Comparison of ENCODE assay signal across 13 cellular contexts in genomic region chr11:93248602-93249001, GRCh38. TPM values are rescaled to one million over a fixed set of nuclear protein-coding genes. Genes with fewer than 3 reads are reported as not detected.
DNase-seq lines count a peak whose midpoint lies in the region; ATAC-seq, FAIRE-seq and TF ChIP-seq lines count a peak whose summit lies in the region.
"Had no signal": no experiment of that assay in that cellular context is flagged by ENCODE, and none has a peak within 500 bp of the region (broad histone marks: within the 10 kb centered on the region; RNA-seq: fewer than 3 reads in every experiment).

No MANE protein-coding gene starts in this region.

- H3K36me3 ChIP-seq in breast epithelium (no peaks in the 10 kb centered on the region), endothelial cell of umbilical vein (ENCODE audit: control insufficient read depth in 2 of 2, extremely low read depth in 1 of 2, insufficient read depth in 2 of 2, low read length in 2 of 2) (no peaks in the 10 kb centered on the region), upper lobe of right lung (no peaks in the 10 kb centered on the region)

- H3K4me1 ChIP-seq in breast epithelium (no peaks in the 10 kb centered on the region), endothelial cell of umbilical vein (ENCODE audit: control insufficient read depth, extremely low read depth, insufficient read depth, low read length) (no peaks in the 10 kb centered on the region), upper lobe of right lung (no peaks in the 10 kb centered on the region)

- H3K9me3 ChIP-seq in breast epithelium (no peaks in the 10 kb centered on the region), endothelial cell of umbilical vein (replicated peaks; ENCODE audit: control insufficient read depth, insufficient read depth, low read length) (no peaks in the 10 kb centered on the region), upper lobe of right lung (no peaks in the 10 kb centered on the region)

- H3K4me3 Mint-ChIP-seq in MCF 10A (ENCODE audit: unreplicated experiment) = no peak overlapping the region
- H3K4me3 Mint-ChIP-seq: activated T-helper 17 cell treated with anti-CD3 and anti-CD28 coated beads, Interleukin-2, amount 50 U/mL, for 72 hours; dendritic cell treated with granulocyte-macrophage colony-stimulating factor and Interleukin-4, amounts not matched to agents 40 ng/mL and 50 ng/mL, for 4 days; naive B cell had no signal

- dilution Hi-C loops in endothelial cell of umbilical vein (cut with MboI; ENCODE audit: extremely low pct_ligation_motif_present, low sequenced_read_pairs) = no loop called here

- no peaks in the 10 kb centered on the region for H3K79me2 ChIP-seq in endothelial cell of umbilical vein (ENCODE audit: control insufficient read depth, insufficient read depth, low read length)

- no peaks in the 10 kb centered on the region for H3K9me1 ChIP-seq in endothelial cell of umbilical vein (replicated peaks; ENCODE audit: control insufficient read depth, extremely low read depth, insufficient read depth, low read length)

- H3K27me3 Mint-ChIP-seq in MCF 10A (ENCODE audit: insufficient read depth, unreplicated experiment) = no peaks in the 10 kb centered on the region
- H3K27me3 Mint-ChIP-seq: dendritic cell treated with granulocyte-macrophage colony-stimulating factor and Interleukin-4, amounts not matched to agents 40 ng/mL and 50 ng/mL, for 4 days had no signal

- no peak for FAIRE-seq in endothelial cell of umbilical vein (lab: Jason Lieb, UNC)

- BruUV-seq in MCF 10A (replicated peaks; lab: Mats Ljungman, UMichigan) (no TSS peak), endothelial cell of umbilical vein (replicated peaks; lab: Mats Ljungman, UMichigan) (no TSS peak)

- intact Hi-C loops in MCF 10A (cut with micrococcal nuclease) = no loop called here
- intact Hi-C loops in breast epithelium (cut with DNase I; ENCODE audit: low total_unique reads) = no loop called here
- intact Hi-C loops in endothelial cell of umbilical vein (cut with micrococcal nuclease) = no loop called here
- intact Hi-C loops in upper lobe of right lung (cut with DNase I) = no loop called here

- H3K4me3 ChIP-seq in breast epithelium = no peak overlapping the region
- no peak overlapping the region for H3K4me3 ChIP-seq in endothelial cell of umbilical vein (replicated peaks in 1 of 3; ENCODE audit: insufficient read depth in 1 of 3, low read depth in 1 of 3, low read length in 3 of 3)
- no peak overlapping the region for H3K4me3 ChIP-seq in upper lobe of right lung

- POLR2A ChIA-PET in MCF 10A (lab: Yijun Ruan, JAX) = no interaction called here
- POLR2A ChIA-PET in endothelial cell of umbilical vein (lab: Charles Lee) = no interaction called here

- H3K27ac Mint-ChIP-seq in MCF 10A (ENCODE audit: low read depth, unreplicated experiment) = no peak overlapping the region
- H3K27ac Mint-ChIP-seq: activated T-helper 17 cell treated with anti-CD3 and anti-CD28 coated beads, Interleukin-2, amount 50 U/mL, for 72 hours; dendritic cell treated with granulocyte-macrophage colony-stimulating factor and Interleukin-4, amounts not matched to agents 40 ng/mL and 50 ng/mL, for 4 days; naive B cell had no signal

- CTCF ChIA-PET in MCF 10A (lab: Yijun Ruan, JAX) = interaction anchor here (1.0 to 3.3 kb wide), 4 partner anchors 10 to 405 kb away, joined by 5 to 28 read pairs (median 7); no protein-coding TSS in a partner anchor
- CTCF ChIA-PET in endothelial cell of umbilical vein (lab: Charles Lee) = interaction anchor here (2.2 to 3.6 kb wide), 2 partner anchors 14 to 307 kb away, joined by 13 to 15 read pairs; no protein-coding TSS in a partner anchor

- H3K9me3 Mint-ChIP-seq in MCF 10A (ENCODE audit: unreplicated experiment) = peaks cover 7% of the 10 kb centered on the region
- H3K9me3 Mint-ChIP-seq: activated T-helper 17 cell treated with anti-CD3 and anti-CD28 coated beads, Interleukin-2, amount 50 U/mL, for 72 hours; dendritic cell treated with granulocyte-macrophage colony-stimulating factor and Interleukin-4, amounts not matched to agents 40 ng/mL and 50 ng/mL, for 4 days had no signal

- no peak for DNase-seq in MCF 10A (ENCODE audit: unreplicated experiment)
- no peak for DNase-seq in breast epithelium (ENCODE audit: low spot score in 2 of 2)
- DNase-seq in NCI-H69 (lab: John Stamatoyannopoulos, UW) = peak; percentile 37
- peak; percentile 15 for DNase-seq in endothelial cell of umbilical vein (ENCODE audit: low read depth, low spot score)
- DNase-seq in upper lobe of right lung = no peak
- no peak for DNase-seq in NCI-H2107 treated with DMSO at 0.1 percent for 48 hours (lab: John Stamatoyannopoulos, UW; ENCODE audit: unreplicated experiment)
- no peak for DNase-seq in GF-D8 (lab: John Stamatoyannopoulos, UW)
- DNase-seq: activated CD4-positive, CD25-positive, alpha-beta regulatory T cell; C1 segment of cervical spinal cord; naive B cell had no signal

- H3K27me3 ChIP-seq in breast epithelium = no peaks in the 10 kb centered on the region
- no peaks in the 10 kb centered on the region for H3K27me3 ChIP-seq in endothelial cell of umbilical vein (ENCODE audit: control insufficient read depth in 2 of 2, insufficient read depth in 2 of 2, low read length in 2 of 2)
- no peaks in the 10 kb centered on the region for H3K27me3 ChIP-seq in upper lobe of right lung

- H2AFZ ChIP-seq in endothelial cell of umbilical vein (ENCODE audit: low read depth, low read length) = no peak overlapping the region

- ATAC-seq in upper lobe of right lung (no peak), HG03469 (IDR thresholded peaks at IDR 0.05; ENCODE audit: unreplicated experiment) (no peak)
- ATAC-seq: activated T-helper 17 cell treated with anti-CD3 and anti-CD28 coated beads, Interleukin-2, amount 50 U/mL, for 72 hours had no signal

- no peak overlapping the region for H3K4me2 ChIP-seq in endothelial cell of umbilical vein (ENCODE audit: insufficient read depth, low read length)

- TF ChIP-seq POLR2A in breast epithelium (IDR thresholded peaks at IDR 0.05) = no peak
- TF ChIP-seq POLR2A in endothelial cell of umbilical vein (IDR thresholded peaks at IDR 0.05; ENCODE audit: low read depth, low read length) = no peak

- H3K9ac ChIP-seq in endothelial cell of umbilical vein (replicated peaks; ENCODE audit: extremely low read depth, insufficient read depth, low read length) = no peak overlapping the region

- no peaks in the 10 kb centered on the region for H3K36me3 Mint-ChIP-seq in MCF 10A (ENCODE audit: insufficient read depth, unreplicated experiment)
- H3K36me3 Mint-ChIP-seq: naive B cell had no signal

- no peak overlapping the region for H3K27ac ChIP-seq in breast epithelium
- no peak overlapping the region for H3K27ac ChIP-seq in endothelial cell of umbilical vein (ENCODE audit: insufficient read depth, low read depth, low read length)
- H3K27ac ChIP-seq in upper lobe of right lung = no peak overlapping the region

- H4K20me1 ChIP-seq in endothelial cell of umbilical vein (replicated peaks; ENCODE audit: control insufficient read depth, extremely low read depth, insufficient read depth, low read length) = no peaks in the 10 kb centered on the region

- H3K4me1 Mint-ChIP-seq in MCF 10A (ENCODE audit: insufficient read depth, unreplicated experiment) = no peaks in the 10 kb centered on the region
- H3K4me1 Mint-ChIP-seq: activated T-helper 17 cell treated with anti-CD3 and anti-CD28 coated beads, Interleukin-2, amount 50 U/mL, for 72 hours; naive B cell had no signal

- TF ChIP-seq CTCF in MCF 10A (IDR thresholded peaks at IDR 0.05; ENCODE audit: unreplicated experiment) (peak; percentile 17), breast epithelium (IDR thresholded peaks at IDR 0.05) (no peak), endothelial cell of umbilical vein (IDR thresholded peaks at IDR 0.05; ENCODE audit: extremely low read depth in 1 of 2, insufficient read depth in 1 of 2, low read depth in 1 of 2, low read length in 2 of 2) (peak in 1 of 2 donors; percentile 5), upper lobe of right lung (IDR thresholded peaks at IDR 0.05) (peak; percentile 18)

TF ChIP-seq in endothelial cell of umbilical vein, 7 proteins besides CTCF, POLR2A, EP300 and RAD21:
- TF ChIP-seq EZH2 (IDR thresholded peaks at IDR 0.05; ENCODE audit: borderline replicate concordance, low read depth, low read length, severe bottlenecking) = no peak
- TF ChIP-seq MYC (IDR thresholded peaks at IDR 0.05; ENCODE audit: low read depth, low read length) = no peak
- TF ChIP-seq FOS (IDR thresholded peaks at IDR 0.05; ENCODE audit: borderline replicate concordance, insufficient read depth, low read length) = no peak
- no peak for TF ChIP-seq POLR2AphosphoS5 (IDR thresholded peaks at IDR 0.05; ENCODE audit: insufficient read depth, low read depth, low read length)
- TF ChIP-seq GATA2 (IDR thresholded peaks at IDR 0.05; ENCODE audit: insufficient read depth, insufficient read length, low read depth, low read length) = no peak
- no peak for TF ChIP-seq JUN (IDR thresholded peaks at IDR 0.05; ENCODE audit: borderline replicate concordance, insufficient read depth, insufficient read length, low read depth)
- TF ChIP-seq, protein P1, sequence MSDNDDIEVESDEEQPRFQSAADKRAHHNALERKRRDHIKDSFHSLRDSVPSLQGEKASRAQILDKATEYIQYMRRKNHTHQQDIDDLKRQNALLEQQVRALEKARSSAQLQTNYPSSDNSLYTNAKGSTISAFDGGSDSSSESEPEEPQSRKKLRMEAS (IDR thresholded peaks at IDR 0.05; ENCODE audit: insufficient read depth, insufficient read length) = no peak
TF ChIP-seq in endothelial cell of umbilical vein: peak in this region for 0.

RNA-seq across cellular contexts. Expression of gene SLC36A4, which starts 50.8 kb away (rescaled TPM):
- total RNA-seq in MCF 10A (2022) (23.4 and 30.1 TPM in 2 replicates), breast epithelium (10 to 100 TPM; 19.8 to 26.3 (median 21.6) TPM), endothelial cell of umbilical vein (16.8 and 21.7 TPM in 2 replicates), upper lobe of right lung (15.8 TPM)
- polyA plus RNA-seq in endothelial cell of umbilical vein = 3.9 and 8.5 TPM in 2 replicates
- 5.8 and 5.9 TPM in 2 replicates for polyA plus RNA-seq in endothelial cell of umbilical vein (2011; cell fraction: cytosol; rRNA removed)
- polyA plus RNA-seq in endothelial cell of umbilical vein (2011; cell fraction: nucleus; rRNA removed) = 7.8 and 9.0 TPM in 2 replicates
- 13.1 and 14.0 TPM in 2 replicates for polyA plus RNA-seq in endothelial cell of umbilical vein (2012)
- polyA minus RNA-seq in endothelial cell of umbilical vein = 10.3 and 16.6 TPM in 2 replicates
- 21.4 TPM for polyA minus RNA-seq in endothelial cell of umbilical vein (2011; cell fraction: cytosol; rRNA and poly(A)+ RNA removed)
- polyA minus RNA-seq in endothelial cell of umbilical vein (2011; cell fraction: nucleus; rRNA and poly(A)+ RNA removed) = 21.5 and 32.6 TPM in 2 replicates

Comparison
In these comparisons a context has a peak if more than half of its experiments do, and no peak if none do; other contexts are left out.
1. CTCF ChIP-seq: peak in MCF 10A (single experiment) and upper lobe of right lung (single experiment); none in breast epithelium (0 of 3).
2. DNase-seq: peak in NCI-H69 (single experiment) and endothelial cell of umbilical vein (single experiment); none in MCF 10A (single experiment), breast epithelium (0 of 2), upper lobe of right lung (single experiment), NCI-H2107 treated with DMSO at 0.1 percent for 48 hours (single experiment) and GF-D8 (single experiment).